ENCODE assay signal across 21 cellular contexts in the genomic region with DNA sequence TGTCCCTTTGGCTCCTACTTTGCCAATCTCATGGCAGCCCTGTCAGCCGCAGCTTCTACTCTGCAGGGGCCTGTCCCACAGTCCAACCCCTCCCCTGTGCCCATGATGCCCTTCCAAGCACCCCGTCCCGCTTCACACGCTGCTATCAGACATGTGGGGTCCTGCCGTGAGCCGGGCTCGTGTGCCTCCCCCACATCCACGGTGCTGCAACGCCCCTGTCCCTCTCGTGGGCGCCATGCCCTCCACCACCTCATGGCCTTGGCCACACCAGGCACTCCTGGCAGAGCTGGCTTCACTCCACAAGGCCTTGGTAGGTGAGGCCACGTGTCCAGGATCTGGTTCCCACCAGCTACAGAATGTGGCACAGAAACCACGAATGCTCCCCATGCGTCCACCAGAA.
"Had no signal": no experiment of that assay in that cellular context is flagged by ENCODE, and none has a peak within 500 bp of the region (broad histone marks: within the 10 kb centered on the region; RNA-seq: fewer than 3 reads in every experiment).

No MANE protein-coding gene starts in this region.

- DNase-seq: KBM-7, MV-4-11, NCI-H1048, NCI-H1105 treated with DMSO at 0.1 percent for 48 hours, NCI-H1417 treated with DMSO at 0.1 percent for 48 hours, NCI-H146, NCI-H1930, NCI-H2081, NCI-H2171, NCI-H226, NCI-H446, NCI-H510A, NCI-H69, NCI-H774, PC-3, SHP77, SK-N-SH had no signal

- H3K4me2 ChIP-seq: SK-N-SH had no signal

- FAIRE-seq: HTR-8/SVneo had no signal

- ATAC-seq: Panc1, PC-3 had no signal

- H3K9ac ChIP-seq: SK-N-SH had no signal

- H3K9me3 ChIP-seq: SK-N-SH had no signal

- H3K27ac ChIP-seq: HL-60, RWPE1 had no signal
